ENCODE assay signal across 10 cellular contexts in the genomic region with DNA sequence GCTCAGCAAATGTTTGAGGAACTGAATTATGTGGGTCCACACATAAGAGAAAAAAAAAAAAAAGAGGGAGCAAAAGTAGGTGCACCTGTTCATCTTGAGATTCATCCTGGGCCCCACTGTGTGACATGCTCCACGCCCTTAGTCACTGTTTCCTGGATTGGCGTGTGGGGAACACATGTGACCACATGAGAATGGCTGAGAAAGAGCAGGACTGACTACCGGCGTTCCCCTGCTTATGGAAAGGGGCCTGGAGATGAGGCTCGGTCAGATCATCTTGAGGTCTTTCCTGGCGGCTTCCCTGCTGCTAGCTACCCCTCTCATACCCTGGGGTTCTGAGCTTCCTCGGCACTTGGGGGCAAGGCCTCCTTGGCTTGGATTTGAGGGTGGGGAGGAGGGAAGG. TPM values are rescaled to one million over a fixed set of nuclear protein-coding genes. Genes with fewer than 3 reads are reported as not detected.
DNase-seq lines count a peak whose midpoint lies in the region; ATAC-seq, FAIRE-seq and TF ChIP-seq lines count a peak whose summit lies in the region.
"Had no signal": no experiment of that assay in that cellular context is flagged by ENCODE, and none has a peak within 500 bp of the region (broad histone marks: within the 10 kb centered on the region; RNA-seq: fewer than 3 reads in every experiment).

No MANE protein-coding gene starts in this region.

- H3K9ac ChIP-seq in subcutaneous abdominal adipose tissue (ENCODE audit: low read length in 5 of 5), result peak overlapping the region in 2 of 5 donors; percentile 42

- no peaks in the 10 kb centered on the region for H3K9me3 Mint-ChIP-seq in activated T-helper 17 cell treated with anti-CD3 and anti-CD28 coated beads, Interleukin-2, amount 50 U/mL, for 72 hours

- peaks cover 52% of the 10 kb centered on the region for H3K4me1 Mint-ChIP-seq in activated T-helper 17 cell treated with anti-CD3 and anti-CD28 coated beads, Interleukin-2, amount 50 U/mL, for 72 hours

- H3K27me3 ChIP-seq in lower lobe of right lung (ENCODE audit: low read depth) (no peaks in the 10 kb centered on the region), subcutaneous abdominal adipose tissue (ENCODE audit: control insufficient read depth in 5 of 5, insufficient read depth in 4 of 5, low read length in 5 of 5) (no peaks in the 10 kb centered on the region), MG63 (no peaks in the 10 kb centered on the region)
- H3K27me3 ChIP-seq: testis had no signal

- H3K36me3 Mint-ChIP-seq in activated T-helper 17 cell treated with anti-CD3 and anti-CD28 coated beads, Interleukin-2, amount 50 U/mL, for 72 hours (ENCODE audit: low read depth), result peaks cover 69% of the 10 kb centered on the region

- H3K27ac ChIP-seq in lower lobe of right lung (peak overlapping the region; percentile 56), subcutaneous abdominal adipose tissue (ENCODE audit: low read depth, low read length) (peak overlapping the region; percentile 75)

- no peaks in the 10 kb centered on the region for H3K27me3 Mint-ChIP-seq in activated T-helper 17 cell treated with anti-CD3 and anti-CD28 coated beads, Interleukin-2, amount 50 U/mL, for 72 hours

- intact Hi-C loops in lower lobe of right lung (cut with DNase I), result no loop called here

- H3K27ac Mint-ChIP-seq in activated T-helper 17 cell treated with anti-CD3 and anti-CD28 coated beads, Interleukin-2, amount 50 U/mL, for 72 hours, result peak overlapping the region; percentile 76

- peaks cover 83% of the 10 kb centered on the region for H3K4me1 ChIP-seq in lower lobe of right lung
- H3K4me1 ChIP-seq in subcutaneous abdominal adipose tissue (ENCODE audit: control insufficient read depth in 5 of 5, insufficient read depth in 5 of 5, low read length in 5 of 5), result peaks cover 38 to 92% (median 89%) of the 10 kb centered on the region in 5 donors

- H3K9me3 ChIP-seq in lower lobe of right lung (no peaks in the 10 kb centered on the region), subcutaneous abdominal adipose tissue (ENCODE audit: control insufficient read depth in 5 of 5, low read length in 5 of 5) (no peaks in the 10 kb centered on the region), MG63 (no peaks in the 10 kb centered on the region)
- H3K9me3 ChIP-seq: testis had no signal

- peak; percentile 74 for ATAC-seq in activated T-helper 17 cell treated with anti-CD3 and anti-CD28 coated beads, Interleukin-2, amount 50 U/mL, for 72 hours (replicated peaks)
- ATAC-seq in lower lobe of right lung (no peak), GM21423 (IDR thresholded peaks at IDR 0.05; ENCODE audit: unreplicated experiment) (no peak)

- H3K4me3 ChIP-seq in lower lobe of right lung (no peak overlapping the region), subcutaneous abdominal adipose tissue (ENCODE audit: low read depth in 1 of 5, low read length in 5 of 5) (peak overlapping the region; percentile 3 to 75 (median 39)), MG63 (no peak overlapping the region)
- H3K4me3 ChIP-seq: testis had no signal

- peak overlapping the region; percentile 90 for H3K4me3 Mint-ChIP-seq in activated T-helper 17 cell treated with anti-CD3 and anti-CD28 coated beads, Interleukin-2, amount 50 U/mL, for 72 hours

- TF ChIP-seq POLR2A in GM12892 (IDR thresholded peaks at IDR 0.05; ENCODE audit: low read depth, low read length), result no peak

- no peak for FAIRE-seq in GM12892 (lab: Jason Lieb, UNC)

- no peak for TF ChIP-seq CTCF in lower lobe of right lung (IDR thresholded peaks at IDR 0.05)

- peak; percentile 35 for DNase-seq in activated naive CD4-positive, alpha-beta T cell treated with Interleukin-2 at 50 U/mL for 16 hours
- DNase-seq in activated naive CD4-positive, alpha-beta T cell treated with anti-CD3 and anti-CD28 coated beads, Interleukin-2, amount 50 U/mL, for 16 hours, result no peak
- DNase-seq in lower lobe of right lung, result no peak
- DNase-seq in MG63, result no peak
- no peak for DNase-seq in GM12892 (ENCODE audit: insufficient read length)
- DNase-seq: retina, testis had no signal

- H3K36me3 ChIP-seq in lower lobe of right lung, result peaks cover 7% of the 10 kb centered on the region
- peaks cover 0 to 19% (median 9%) of the 10 kb centered on the region in 5 donors for H3K36me3 ChIP-seq in subcutaneous abdominal adipose tissue (ENCODE audit: control insufficient read depth in 5 of 5, insufficient read depth in 5 of 5, low read length in 5 of 5)
- peaks cover 46% of the 10 kb centered on the region for H3K36me3 ChIP-seq in MG63

RNA-seq across cellular contexts. Expression of a gene that starts 3.9 kb away (rescaled TPM):
- 10 to 100 TPM; 22.6 to 24.6 TPM for total RNA-seq in activated T-helper 17 cell treated with anti-CD3 and anti-CD28 coated beads, Interleukin-2, amount 50 U/mL, for 72 hours
- 29.9 TPM for total RNA-seq in lower lobe of right lung
- total RNA-seq in MG63 (2014; rRNA removed; shearing (Covaris generic); ENCODE audit: low replicate concordance), result 64.1 and 87.2 TPM in 2 replicates
- polyA plus RNA-seq in GM12892 (2012; ENCODE audit: missing spikeins), result 8.4 TPM

RNA-seq across cellular contexts. Expression of a gene that starts 6.0 kb away (rescaled TPM):
- total RNA-seq in activated T-helper 17 cell treated with anti-CD3 and anti-CD28 coated beads, Interleukin-2, amount 50 U/mL, for 72 hours, result 10 to 100 TPM; 24.3 to 24.8 TPM
- 34.6 TPM for total RNA-seq in lower lobe of right lung
- 6.2 and 11.5 TPM in 2 replicates for total RNA-seq in MG63 (2014; rRNA removed; shearing (Covaris generic); ENCODE audit: low replicate concordance)
- 15.4 TPM for polyA plus RNA-seq in GM12892 (2012; ENCODE audit: missing spikeins)

Comparison
In these comparisons a context has a peak if more than half of its experiments do, and no peak if none do; other contexts are left out.
1. H3K4me3 ChIP-seq: peak in subcutaneous abdominal adipose tissue (5 of 5); none in lower lobe of right lung (single experiment) and MG63 (single experiment).